8 cellular contexts compared by ENCODE assay signal in genomic region chr9:116860509-116861120, GRCh38.
DNase-seq lines count a peak whose midpoint lies in the region; ATAC-seq and TF ChIP-seq lines count a peak whose summit lies in the region.

No MANE protein-coding gene starts in this region.

- no peak overlapping the region for H3K9ac ChIP-seq in IMR-90 (ENCODE audit: low read depth, low read length)

- H3K4ac ChIP-seq in IMR-90 (ENCODE audit: low read depth, low read length): no peak overlapping the region

- no peak overlapping the region for H3K14ac ChIP-seq in IMR-90 (replicated peaks; ENCODE audit: low read depth, low read length)

- TF ChIP-seq POLR2A in IMR-90 (IDR thresholded peaks at IDR 0.05; ENCODE audit: low read depth, low read length): no peak

- H3K56ac ChIP-seq in IMR-90 (ENCODE audit: extremely low read depth, insufficient read depth, low read length): no peak overlapping the region

- peak; percentile 28 for DNase-seq in DMS153 (lab: John Stamatoyannopoulos, UW)
- peak; percentile 63 for DNase-seq in IMR-90
- peak; percentile 35 for DNase-seq in RPMI7951 (ENCODE audit: low read depth)
- DNase-seq in dorsolateral prefrontal cortex: peak; percentile 50 to 82 (median 64)
- peak; percentile 60 for DNase-seq in lung (ENCODE audit: low spot score)
- no peak for DNase-seq in upper lobe of right lung
- no peak for DNase-seq in cortex of kidney (lab: John Stamatoyannopoulos, UW)

- in situ Hi-C loops in IMR-90 (cut with MboI; ENCODE audit: low sequenced_read_pairs): loop anchor here (25.0 kb wide), 1 partner anchor 1273 kb away; no protein-coding TSS in a partner anchor

- BruUV-seq in IMR-90 (replicated peaks; lab: Mats Ljungman, UMichigan): no TSS peak

- H4K5ac ChIP-seq in IMR-90 (ENCODE audit: low read depth, low read length): no peak overlapping the region

- H2BK15ac ChIP-seq in IMR-90 (ENCODE audit: low read depth, low read length): no peak overlapping the region

- CTCF ChIA-PET in IMR-90 (lab: Yijun Ruan, JAX): interaction anchor here (0.6 to 3.5 kb wide), 11 partner anchors 9 to 1271 kb away, joined by 3 to 56 read pairs (median 3); no protein-coding TSS in a partner anchor

- H4K91ac ChIP-seq in IMR-90 (ENCODE audit: insufficient read depth, low read depth, low read length): no peak overlapping the region

- ATAC-seq in GM19043 (IDR thresholded peaks at IDR 0.05; ENCODE audit: low read depth, unreplicated experiment) (peak; percentile 75), IMR-90 (ENCODE audit: low read depth) (peak; percentile 99), lung (ENCODE audit: insufficient read depth, low FRiP score) (no peak), upper lobe of right lung (peak; percentile 87)

- H3K27ac ChIP-seq in IMR-90 (ENCODE audit: insufficient read depth, low read length): no peak overlapping the region
- H3K27ac ChIP-seq in dorsolateral prefrontal cortex: no peak overlapping the region
- H3K27ac ChIP-seq in lung (ENCODE audit: low read depth in 1 of 2, low read length in 1 of 2): no peak overlapping the region
- H3K27ac ChIP-seq in upper lobe of right lung: no peak overlapping the region

- H4K8ac ChIP-seq in IMR-90 (ENCODE audit: low read depth in 2 of 2, low read length in 2 of 2): no peak overlapping the region

- no peak overlapping the region for H2BK120ac ChIP-seq in IMR-90 (ENCODE audit: low read depth, low read length)

- no peaks in the 10 kb centered on the region for H3K9me1 ChIP-seq in IMR-90 (ENCODE audit: insufficient read depth, low read length)

- H2AK9ac ChIP-seq in IMR-90 (replicated peaks; ENCODE audit: low read depth, low read length, poor library complexity): no peak overlapping the region

- no peak overlapping the region for H2BK5ac ChIP-seq in IMR-90 (ENCODE audit: low read depth, low read length, poor library complexity, severe bottlenecking)

- no peaks in the 10 kb centered on the region; the same call in 1 of the 2 replicates for H3K27me3 ChIP-seq in IMR-90 (ENCODE audit: control insufficient read depth, insufficient read depth, low read length)
- H3K27me3 ChIP-seq in dorsolateral prefrontal cortex: no peaks in the 10 kb centered on the region
- no peaks in the 10 kb centered on the region for H3K27me3 ChIP-seq in lung (ENCODE audit: control insufficient read depth, insufficient read depth)
- H3K27me3 ChIP-seq in upper lobe of right lung: peaks cover 4% of the 10 kb centered on the region

- H3K4me3 ChIP-seq in IMR-90 (ENCODE audit: insufficient read depth, low read depth, low read length) (no peak overlapping the region), dorsolateral prefrontal cortex (no peak overlapping the region), lung (no peak overlapping the region), upper lobe of right lung (no peak overlapping the region)

- H3K79me1 ChIP-seq in IMR-90 (ENCODE audit: low read depth in 1 of 2, low read length in 2 of 2): no peaks in the 10 kb centered on the region

- TF ChIP-seq CTCF in IMR-90 (conservative IDR thresholded peaks at IDR 0.05; ENCODE audit: low read depth, low read length) (peak; percentile 70), dorsolateral prefrontal cortex (IDR thresholded peaks at IDR 0.05 in 54 of 56, conservative IDR thresholded peaks at IDR 0.05 in 2 of 56; ENCODE audit: low read depth in 1 of 56, partially characterized antibody in 56 of 56) (peak; percentile 53 to 88 (median 79)), lung (IDR thresholded peaks at IDR 0.05; ENCODE audit: control extremely low read depth, extremely low read depth) (peak; percentile 37), upper lobe of right lung (IDR thresholded peaks at IDR 0.05) (peak; percentile 81)

- H3K23ac ChIP-seq in IMR-90 (ENCODE audit: low read depth, low read length): no peak overlapping the region

- dilution Hi-C loops in IMR-90 (cut with HindIII; ENCODE audit: low sequenced_read_pairs, unreplicated experiment): no loop called here

- H3K9me3 ChIP-seq in IMR-90 (ENCODE audit: control insufficient read depth, insufficient read depth, low read length) (no peaks in the 10 kb centered on the region), lung (ENCODE audit: control insufficient read depth in 2 of 2, insufficient read depth in 1 of 2, low read length in 1 of 2) (no peaks in the 10 kb centered on the region), upper lobe of right lung (no peaks in the 10 kb centered on the region)

- no peaks in the 10 kb centered on the region for H4K20me1 ChIP-seq in IMR-90 (ENCODE audit: insufficient read depth, low read length)

- H2AFZ ChIP-seq in IMR-90 (replicated peaks; ENCODE audit: low read length, poor library complexity): no peak overlapping the region

- TF ChIP-seq RAD21 in IMR-90 (IDR thresholded peaks at IDR 0.05; ENCODE audit: low read length): peak; percentile 61

- H3K4me2 ChIP-seq in IMR-90 (ENCODE audit: low read depth, low read length): no peak overlapping the region

- intact Hi-C loops in IMR-90 (cut with micrococcal nuclease) (loop anchor here (1.0 to 5.0 kb wide), 2 partner anchors 123 to 1268 kb away; no protein-coding TSS in a partner anchor), dorsolateral prefrontal cortex (cut with DNase I) (loop anchor here (2.0 to 5.0 kb wide), 2 partner anchors 123 to 124 kb away; no protein-coding TSS in a partner anchor), upper lobe of right lung (cut with DNase I) (no loop called here)

- H3K18ac ChIP-seq in IMR-90 (ENCODE audit: low read depth, low read length): no peak overlapping the region

- POLR2A ChIA-PET in IMR-90 (lab: Charles Lee; ENCODE audit: unreplicated experiment): no interaction called here

- H2BK20ac ChIP-seq in IMR-90 (ENCODE audit: low read depth, low read length): no peak overlapping the region

- H3K4me1 ChIP-seq in IMR-90 (ENCODE audit: control insufficient read depth, insufficient read depth, low read length) (no peaks in the 10 kb centered on the region), lung (ENCODE audit: control insufficient read depth in 2 of 2, insufficient read depth in 2 of 2, low read length in 2 of 2) (no peaks in the 10 kb centered on the region), upper lobe of right lung (no peaks in the 10 kb centered on the region)

- no peak overlapping the region for H2AK5ac ChIP-seq in IMR-90 (ENCODE audit: low read depth, low read length)

- H3K36me3 ChIP-seq in IMR-90 (ENCODE audit: control insufficient read depth, insufficient read depth, low read length): no peaks in the 10 kb centered on the region
- no peaks in the 10 kb centered on the region for H3K36me3 ChIP-seq in lung (ENCODE audit: control insufficient read depth in 2 of 2, insufficient read depth in 2 of 2, low read length in 2 of 2)
- no peaks in the 10 kb centered on the region for H3K36me3 ChIP-seq in upper lobe of right lung

- WGBS in IMR-90 (ENCODE audit: extremely low coverage in 2 of 2, insufficient read length in 1 of 2), 2 experiments: no CpG with 5 or more reads among the region's 3 CpGs
- whole genome bisulfite sequencing in lung, 2 donors: 45 to 46% methylated on average over 3 of the region's 3 CpGs

TF ChIP-seq in IMR-90, 13 proteins besides CTCF, POLR2A, EP300 and RAD21:
- TF ChIP-seq SMC3 (IDR thresholded peaks at IDR 0.05; ENCODE audit: low read depth, low read length) (peak; percentile 73), FOS (IDR thresholded peaks at IDR 0.05; ENCODE audit: low read depth, low read length) (no peak), ELK1 (IDR thresholded peaks at IDR 0.05; ENCODE audit: borderline replicate concordance, low read depth, low read length) (no peak), RFX5 (IDR thresholded peaks at IDR 0.05; ENCODE audit: low read depth, low read length) (no peak), MAZ (IDR thresholded peaks at IDR 0.05; ENCODE audit: borderline replicate concordance, low read depth, low read length) (no peak), MAFK (IDR thresholded peaks at IDR 0.05; ENCODE audit: low read depth, low read length) (no peak), CEBPB (IDR thresholded peaks at IDR 0.05; ENCODE audit: low read depth, low read length) (no peak)

Comparison
In these comparisons a context has a peak if more than half of its experiments do, and no peak if none do; other contexts are left out.
1. DNase-seq: peak in DMS153 (single experiment), IMR-90 (single experiment), RPMI7951 (single experiment), dorsolateral prefrontal cortex (10 of 10) and lung (single experiment); none in upper lobe of right lung (single experiment) and cortex of kidney (single experiment).
2. Peak in every context shown above with its lines, with median percentiles within 50 percentile points of each other: CTCF ChIP-seq.